ENCODE assay signal across 17 cellular contexts in the genomic region with DNA sequence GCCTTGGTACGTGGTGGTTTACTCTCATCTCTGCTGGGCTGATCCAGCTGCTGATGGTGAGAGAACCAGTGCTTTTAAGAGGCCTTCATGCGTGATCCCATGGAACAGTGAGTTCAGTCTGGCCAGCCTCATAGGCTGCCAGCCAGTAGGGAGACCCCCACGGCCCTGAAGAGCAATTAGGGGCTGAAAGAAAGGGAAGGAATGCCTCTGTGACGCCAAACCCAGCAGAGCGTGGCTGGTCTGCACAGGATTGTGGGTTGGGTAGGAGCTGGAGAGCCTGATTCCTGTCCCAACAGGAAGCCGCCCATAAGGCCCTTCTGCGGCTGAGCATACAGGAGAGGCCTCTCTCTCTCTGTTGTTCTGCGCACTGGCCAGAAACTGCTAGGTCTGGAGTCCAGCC.
"Had no signal": no experiment of that assay in that cellular context is flagged by ENCODE, and none has a peak within 500 bp of the region (broad histone marks: within the 10 kb centered on the region; RNA-seq: fewer than 3 reads in every experiment).

No MANE protein-coding gene starts in this region.

- H3K4me2 ChIP-seq: SK-N-SH had no signal

- H3K9me3 ChIP-seq: pancreas, SK-N-SH had no signal

- H3K36me3 ChIP-seq: pancreas had no signal

- H3K4me3 ChIP-seq: lung, pancreas had no signal

- H3K27me3 ChIP-seq: pancreas had no signal

- H3K4me1 ChIP-seq: foreskin keratinocyte, pancreas had no signal

- H3K9ac ChIP-seq: SK-N-SH had no signal

- DNase-seq: activated CD4-positive, alpha-beta T cell treated with anti-CD3 and anti-CD28 coated beads, Interleukin-2, amount 50 U/mL, for 48 hours; activated naive CD4-positive, alpha-beta T cell treated with anti-CD3 and anti-CD28 coated beads for 36 hours; activated T-cell treated with anti-CD3 and anti-CD28 coated beads, Interleukin-2, amount 50 U/mL, for 1 hour; central memory CD4-positive, alpha-beta T cell; cortex of kidney; effector CD8-positive, alpha-beta T cell; foreskin keratinocyte; midbrain; pancreas; SK-N-SH; stimulated activated CD4-positive, alpha-beta T cell treated with anti-CD3 and anti-CD28 coated beads, Interleukin-4, amount 100 ng/mL, for 1 hour; stimulated activated naive B cell treated with anti-CD40 and anti-IgM and Interleukin-4, amounts not matched to agents 10 μg/mL and 1 μg/mL and 100 μg/mL, for 72 hours; T-cell; T1000; trophoblast cell had no signal

- H3K27ac ChIP-seq: foreskin keratinocyte, pancreas, VCaP had no signal
